In genomic region chr3:147574622-147575021, GRCh38 we compare ENCODE assay signal across 21 cellular contexts.
"Had no signal": no experiment of that assay in that cellular context is flagged by ENCODE, and none has a peak within 500 bp of the region (broad histone marks: within the 10 kb centered on the region; RNA-seq: fewer than 3 reads in every experiment).

No MANE protein-coding gene starts in this region.

- H3K4me3 ChIP-seq: body of pancreas, cardiac muscle cell, lung, neural progenitor cell, ovary, prostate gland, right atrium auricular region, upper lobe of left lung had no signal

- DNase-seq: activated CD4-positive, alpha-beta memory T cell treated with anti-CD3 and anti-CD28 coated beads, Interleukin-2, amount 10 ng/mL, durations not matched to agents 7 days and 5 days; activated CD4-positive, alpha-beta T cell treated with anti-CD3 and anti-CD28 coated beads, Interleukin-2, amount 10 ng/mL, durations not matched to agents 24 days and 14 days; activated effector memory CD4-positive, alpha-beta T cell treated with anti-CD3 and anti-CD28 coated beads, Interleukin-2, amount 50 U/mL, for 16 hours; activated naive CD4-positive, alpha-beta T cell treated with anti-CD3 and anti-CD28 coated beads, Interleukin-2, amount 10 ng/mL, durations not matched to agents 7 days and 5 days; activated T-cell treated with anti-CD3 and anti-CD28 coated beads, Interleukin-2, amount 50 U/mL, for 72 hours; amygdala; body of pancreas; effector CD4-positive, alpha-beta T cell; kidney; naive thymus-derived CD4-positive, alpha-beta T cell; ovary; stimulated activated CD4-positive, alpha-beta T cell treated with anti-CD3 and anti-CD28 coated beads, Interleukin-12 subunit alpha, Interleukin-12 subunit beta, amount 100 ng/mL, for 4 hours; stimulated activated CD4-positive, alpha-beta T cell treated with anti-CD3 and anti-CD28 coated beads, Interleukin-4, amount 100 ng/mL, for 4 hours; stimulated activated naive CD8-positive, alpha-beta T cell treated with anti-CD3 and anti-CD28 coated beads, Interleukin-15, Interleukin-2, amounts not matched to agents 100 U/mL and 50 U/mL, for 24 hours; upper lobe of left lung had no signal

- H3K27ac ChIP-seq: body of pancreas, cardiac muscle cell, neural progenitor cell, ovary, prostate gland, right atrium auricular region, upper lobe of left lung had no signal

- H3K9me3 ChIP-seq: body of pancreas, ovary, prostate gland, right atrium auricular region, upper lobe of left lung had no signal

- H3K36me3 ChIP-seq: cardiac muscle cell, neural progenitor cell, ovary, prostate gland, right atrium auricular region, upper lobe of left lung had no signal

- H2AFZ ChIP-seq: neural progenitor cell had no signal

- ATAC-seq: activated CD4-positive, CD25-positive, alpha-beta regulatory T cell treated with anti-CD3 and anti-CD28 coated beads, Interleukin-2, amount 50 U/mL, for 24 hours; activated T-cell treated with anti-CD3 and anti-CD28 coated beads, Interleukin-2, amount 50 U/mL, for 72 hours; body of pancreas; naive thymus-derived CD4-positive, alpha-beta T cell; stimulated activated naive CD8-positive, alpha-beta T cell treated with anti-CD3 and anti-CD28 coated beads, Interleukin-15, Interleukin-2, amounts not matched to agents 100 U/mL and 50 U/mL, for 24 hours had no signal

- H3K27me3 ChIP-seq: body of pancreas, cardiac muscle cell, neural progenitor cell, ovary, right atrium auricular region, upper lobe of left lung had no signal

- H3K4me2 ChIP-seq: neural progenitor cell had no signal

- H3K9ac ChIP-seq: neural progenitor cell had no signal
